Comparison of ENCODE assay signal across 26 cellular contexts in genomic region chr19:12948597-12949362, GRCh38. TPM values are rescaled to one million over a fixed set of nuclear protein-coding genes. Genes with fewer than 3 reads are reported as not detected.
DNase-seq lines count a peak whose midpoint lies in the region; ATAC-seq and TF ChIP-seq lines count a peak whose summit lies in the region.
"Had no signal": no experiment of that assay in that cellular context is flagged by ENCODE, and none has a peak within 500 bp of the region (broad histone marks: within the 10 kb centered on the region; RNA-seq: fewer than 3 reads in every experiment).

No MANE protein-coding gene starts in this region.

- H2AFZ ChIP-seq in fibroblast of lung (ENCODE audit: low read length): no peak overlapping the region
- H2AFZ ChIP-seq: parathyroid adenoma had no signal

- peaks cover 54% of the 10 kb centered on the region for H3K4me1 Mint-ChIP-seq in activated T-cell treated with anti-CD3 and anti-CD28 coated beads, Interleukin-2, amount 50 U/mL, for 72 hours (ENCODE audit: low read depth)
- H3K4me1 Mint-ChIP-seq in stimulated activated effector memory CD8-positive, alpha-beta T cell treated with anti-CD3 and anti-CD28 coated beads, Interleukin-12 subunit alpha, Interleukin-12 subunit beta, amount 100 ng/mL, for 72 hours: peaks cover 57% of the 10 kb centered on the region

- no peak for TF ChIP-seq EP300 in tibial nerve (IDR thresholded peaks at IDR 0.05)

- peaks cover 14% of the 10 kb centered on the region for H3K4me1 ChIP-seq in NT2/D1 (ENCODE audit: insufficient read depth, insufficient read length)
- H3K4me1 ChIP-seq in fibroblast of lung (ENCODE audit: control insufficient read depth, extremely low read depth, insufficient read depth, low read length): peaks cover 20% of the 10 kb centered on the region
- H3K4me1 ChIP-seq in tibial nerve: peaks cover 0 to 51% (median 13%) of the 10 kb centered on the region in 4 donors

- H3K79me2 ChIP-seq in fibroblast of lung (ENCODE audit: control insufficient read depth, insufficient read depth, low read length): peaks cover 36% of the 10 kb centered on the region

- H3K36me3 ChIP-seq in NT2/D1 (ENCODE audit: insufficient read depth, insufficient read length, low read length) (peaks cover 79% of the 10 kb centered on the region), fibroblast of lung (ENCODE audit: control insufficient read depth, insufficient read depth, low read length) (peaks cover 40% of the 10 kb centered on the region), MG63 (peaks cover 90% of the 10 kb centered on the region), tibial nerve (peaks cover 0 to 76% (median 30%) of the 10 kb centered on the region in 3 donors)

- no peaks in the 10 kb centered on the region for H4K20me1 ChIP-seq in fibroblast of lung (ENCODE audit: control insufficient read depth, extremely low read depth, insufficient read depth, low read length)

- no peak for TF ChIP-seq POLR2A in tibial nerve (IDR thresholded peaks at IDR 0.05)

- H3K27ac ChIP-seq in fibroblast of lung (ENCODE audit: insufficient read depth, low read length) (peak overlapping the region; percentile 24), tibial nerve (no peak overlapping the region)
- H3K27ac ChIP-seq: parathyroid adenoma, right lobe of liver had no signal

- no peaks in the 10 kb centered on the region for H3K27me3 ChIP-seq in NT2/D1 (ENCODE audit: insufficient read depth, insufficient read length)
- H3K27me3 ChIP-seq in fibroblast of lung (ENCODE audit: control insufficient read depth, insufficient read depth, low read length): no peaks in the 10 kb centered on the region
- no peaks in the 10 kb centered on the region for H3K27me3 ChIP-seq in MG63
- no peaks in the 10 kb centered on the region for H3K27me3 ChIP-seq in tibial nerve
- H3K27me3 ChIP-seq: BE2C, right lobe of liver had no signal

- no peak overlapping the region for H3K4me2 ChIP-seq in fibroblast of lung (ENCODE audit: extremely low read depth, insufficient read depth, low read length)

- no peaks in the 10 kb centered on the region for H3K9me3 Mint-ChIP-seq in activated T-cell treated with anti-CD3 and anti-CD28 coated beads, Interleukin-2, amount 50 U/mL, for 72 hours
- H3K9me3 Mint-ChIP-seq in stimulated activated effector memory CD8-positive, alpha-beta T cell treated with anti-CD3 and anti-CD28 coated beads, Interleukin-12 subunit alpha, Interleukin-12 subunit beta, amount 100 ng/mL, for 72 hours: no peaks in the 10 kb centered on the region
- H3K9me3 Mint-ChIP-seq: naive thymus-derived CD8-positive, alpha-beta T cell had no signal

- no peaks in the 10 kb centered on the region for H3K27me3 Mint-ChIP-seq in activated T-cell treated with anti-CD3 and anti-CD28 coated beads, Interleukin-2, amount 50 U/mL, for 72 hours (ENCODE audit: low read depth)
- H3K27me3 Mint-ChIP-seq: activated CD8-positive, alpha-beta memory T cell treated with anti-CD3 and anti-CD28 coated beads, Interleukin-2, amount 10 ng/mL, durations not matched to agents 7 days and 5 days had no signal

- DNase-seq in activated T-cell treated with anti-CD3 and anti-CD28 coated beads, Interleukin-2, amount 50 U/mL, for 72 hours: no peak
- DNase-seq in activated T-cell treated with anti-CD3 and anti-CD28 coated beads for 4 hours (no peak), NT2/D1 (ENCODE audit: low read depth, low spot score) (no peak), fibroblast of lung (ENCODE audit: low read depth in 2 of 2) (no peak), MG63 (no peak), NCI-H1048 (lab: John Stamatoyannopoulos, UW) (no peak), tibial nerve (ENCODE audit: low spot score in 2 of 2) (no peak)
- no peak for DNase-seq in stimulated activated effector memory CD8-positive, alpha-beta T cell treated with anti-CD3 and anti-CD28 coated beads, Interleukin-12 subunit alpha, Interleukin-12 subunit beta, amount 100 ng/mL, for 72 hours (ENCODE audit: low spot score in 2 of 2)
- DNase-seq: activated CD4-positive, CD25-positive, alpha-beta regulatory T cell treated with anti-CD3 and anti-CD28 coated beads, Interleukin-2, amount 50 U/mL, for 72 hours; activated CD8-positive, alpha-beta memory T cell treated with anti-CD3 and anti-CD28 coated beads, Interleukin-2, amount 10 ng/mL, durations not matched to agents 7 days and 5 days; activated effector memory CD4-positive, alpha-beta T cell treated with anti-CD3 and anti-CD28 coated beads, Interleukin-2, amount 50 U/mL, for 16 hours; BE2C; caudate nucleus; naive thymus-derived CD8-positive, alpha-beta T cell; NCI-H1092; NCI-H2029; NCI-H345; OCI-M1; SHP77 had no signal

- H3K9ac ChIP-seq in NT2/D1 (ENCODE audit: insufficient read length, low read depth) (peak overlapping the region; percentile 52), fibroblast of lung (ENCODE audit: insufficient read depth, low read length) (no peak overlapping the region)
- H3K9ac ChIP-seq: parathyroid adenoma had no signal

- H3K4me3 ChIP-seq in NT2/D1 (ENCODE audit: insufficient read length, low read depth) (no peak overlapping the region), fibroblast of lung (replicated peaks in 1 of 4; ENCODE audit: control extremely low read depth in 1 of 4, insufficient read depth in 1 of 4, low read depth in 3 of 4, low read length in 4 of 4) (no peak overlapping the region), MG63 (no peak overlapping the region), tibial nerve (no peak overlapping the region)
- H3K4me3 ChIP-seq: right lobe of liver had no signal

- H3K9me3 ChIP-seq in NT2/D1 (ENCODE audit: insufficient read depth, low read length) (no peaks in the 10 kb centered on the region), fibroblast of lung (ENCODE audit: control insufficient read depth, insufficient read depth, low read depth, low read length) (no peaks in the 10 kb centered on the region), MG63 (no peaks in the 10 kb centered on the region), tibial nerve (no peaks in the 10 kb centered on the region)
- H3K9me3 ChIP-seq: BE2C, right lobe of liver had no signal

- TF ChIP-seq CTCF in fibroblast of lung (conservative IDR thresholded peaks at IDR 0.05 in 1 of 2, IDR thresholded peaks at IDR 0.05 in 1 of 2; ENCODE audit: low read depth in 1 of 2, low read length in 2 of 2): no peak
- no peak for TF ChIP-seq CTCF in tibial nerve (IDR thresholded peaks at IDR 0.05)

- H3K4me3 Mint-ChIP-seq in activated T-cell treated with anti-CD3 and anti-CD28 coated beads, Interleukin-2, amount 50 U/mL, for 72 hours: no peak overlapping the region
- no peak overlapping the region for H3K4me3 Mint-ChIP-seq in stimulated activated effector memory CD8-positive, alpha-beta T cell treated with anti-CD3 and anti-CD28 coated beads, Interleukin-12 subunit alpha, Interleukin-12 subunit beta, amount 100 ng/mL, for 72 hours
- H3K4me3 Mint-ChIP-seq: activated CD8-positive, alpha-beta memory T cell treated with anti-CD3 and anti-CD28 coated beads, Interleukin-2, amount 10 ng/mL, durations not matched to agents 7 days and 5 days had no signal

- peak overlapping the region; percentile 38 for H3K27ac Mint-ChIP-seq in activated T-cell treated with anti-CD3 and anti-CD28 coated beads, Interleukin-2, amount 50 U/mL, for 72 hours
- peak overlapping the region; percentile 60 for H3K27ac Mint-ChIP-seq in stimulated activated effector memory CD8-positive, alpha-beta T cell treated with anti-CD3 and anti-CD28 coated beads, Interleukin-12 subunit alpha, Interleukin-12 subunit beta, amount 100 ng/mL, for 72 hours
- H3K27ac Mint-ChIP-seq: activated CD8-positive, alpha-beta memory T cell treated with anti-CD3 and anti-CD28 coated beads, Interleukin-2, amount 10 ng/mL, durations not matched to agents 7 days and 5 days had no signal

- peaks cover 14 to 45% of the 10 kb centered on the region in 2 donors for H3K36me3 Mint-ChIP-seq in activated T-cell treated with anti-CD3 and anti-CD28 coated beads, Interleukin-2, amount 50 U/mL, for 72 hours (ENCODE audit: insufficient read depth in 2 of 2)
- peaks cover 100% of the 10 kb centered on the region for H3K36me3 Mint-ChIP-seq in stimulated activated effector memory CD8-positive, alpha-beta T cell treated with anti-CD3 and anti-CD28 coated beads, Interleukin-12 subunit alpha, Interleukin-12 subunit beta, amount 100 ng/mL, for 72 hours

- 90% methylated on average over 28 to 30 of the region's 30 CpGs for WGBS in tibial nerve, 2 donors

- no peak for ATAC-seq in activated T-cell treated with anti-CD3 and anti-CD28 coated beads, Interleukin-2, amount 50 U/mL, for 72 hours (replicated peaks in 1 of 2)
- ATAC-seq in stimulated activated effector memory CD8-positive, alpha-beta T cell treated with anti-CD3 and anti-CD28 coated beads, Interleukin-12 subunit alpha, Interleukin-12 subunit beta, amount 100 ng/mL, for 72 hours: no peak
- ATAC-seq: activated CD8-positive, alpha-beta memory T cell treated with anti-CD3 and anti-CD28 coated beads, Interleukin-2, amount 10 ng/mL, durations not matched to agents 7 days and 5 days; left lobe of liver; naive thymus-derived CD8-positive, alpha-beta T cell; right lobe of liver had no signal

RNA-seq across cellular contexts. Expression of gene RAD23A, which starts 3.1 kb away (rescaled TPM):
- total RNA-seq in activated T-cell treated with anti-CD3 and anti-CD28 coated beads, Interleukin-2, amount 50 U/mL, for 72 hours: 100 to 1,000 TPM; 159 to 189 TPM
- total RNA-seq in fibroblast of lung (51.1 and 72.2 TPM in 2 replicates), tibial nerve (100 to 1,000 TPM in 3 of 4 donors, 10 to 100 TPM in 1; 89.2 to 111 (median 108) TPM)
- 46.2 and 62.5 TPM in 2 replicates for polyA plus RNA-seq in fibroblast of lung
- polyA plus RNA-seq in fibroblast of lung (2012): 96.7 and 122 TPM in 2 replicates
- polyA minus RNA-seq in fibroblast of lung (ENCODE audit: low replicate concordance): 171 and 199 TPM in 2 replicates
- total RNA-seq in MG63 (2014; rRNA removed; shearing (Covaris generic); ENCODE audit: low replicate concordance): 211 and 354 TPM in 2 replicates

RNA-seq across cellular contexts. Expression of gene GADD45GIP1, which starts 8.2 kb away (rescaled TPM):
- total RNA-seq in activated T-cell treated with anti-CD3 and anti-CD28 coated beads, Interleukin-2, amount 50 U/mL, for 72 hours: 10 to 100 TPM; 15.9 to 16.4 TPM
- 17.7 and 19.7 TPM in 2 replicates for total RNA-seq in fibroblast of lung
- 19.5 and 28.2 TPM in 2 replicates for polyA plus RNA-seq in fibroblast of lung
- polyA plus RNA-seq in fibroblast of lung (2012): 51.3 and 70.6 TPM in 2 replicates
- 2.0 and 6.3 TPM in 2 replicates for polyA minus RNA-seq in fibroblast of lung (ENCODE audit: low replicate concordance)
- 225 and 240 TPM in 2 replicates for total RNA-seq in MG63 (2014; rRNA removed; shearing (Covaris generic); ENCODE audit: low replicate concordance)
- total RNA-seq in tibial nerve: 10 to 100 TPM; 41.4 to 68.8 (median 53.5) TPM

RNA-seq across cellular contexts. Expression of gene CALR, which starts 10.4 kb away (rescaled TPM):
- 100 to 1,000 TPM; 458 to 489 TPM for total RNA-seq in activated T-cell treated with anti-CD3 and anti-CD28 coated beads, Interleukin-2, amount 50 U/mL, for 72 hours
- 839 and 1,447 TPM in 2 replicates for total RNA-seq in fibroblast of lung
- 2,698 and 2,757 TPM in 2 replicates for polyA plus RNA-seq in fibroblast of lung
- 1,925 and 2,136 TPM in 2 replicates for polyA plus RNA-seq in fibroblast of lung (2012)
- 2,089 and 2,615 TPM in 2 replicates for polyA minus RNA-seq in fibroblast of lung (ENCODE audit: low replicate concordance)
- 1,902 and 1,921 TPM in 2 replicates for total RNA-seq in MG63 (2014; rRNA removed; shearing (Covaris generic); ENCODE audit: low replicate concordance)
- total RNA-seq in tibial nerve: 100 to 1,000 TPM; 173 to 398 (median 313) TPM

RNA-seq across cellular contexts. Expression of gene FARSA, which starts 15.3 kb away (rescaled TPM):
- 10 to 100 TPM; 63.4 to 70.4 TPM for total RNA-seq in activated T-cell treated with anti-CD3 and anti-CD28 coated beads, Interleukin-2, amount 50 U/mL, for 72 hours
- total RNA-seq in fibroblast of lung (38.6 and 49.6 TPM in 2 replicates), tibial nerve (10 to 100 TPM; 22.7 to 44.7 (median 32.2) TPM)
- polyA plus RNA-seq in fibroblast of lung: 23.5 and 37.9 TPM in 2 replicates
- polyA plus RNA-seq in fibroblast of lung (2012): 50.8 and 82.0 TPM in 2 replicates
- polyA minus RNA-seq in fibroblast of lung (ENCODE audit: low replicate concordance): 110 and 196 TPM in 2 replicates
- 184 and 410 TPM in 2 replicates for total RNA-seq in MG63 (2014; rRNA removed; shearing (Covaris generic); ENCODE audit: low replicate concordance)

RNA-seq across cellular contexts. Expression of gene DAND5, which starts 20.6 kb away (rescaled TPM):
- under 1 TPM; 0.12 to 0.32 TPM for total RNA-seq in activated T-cell treated with anti-CD3 and anti-CD28 coated beads, Interleukin-2, amount 50 U/mL, for 72 hours
- total RNA-seq in fibroblast of lung: not detected in 2 replicates
- 0.03 TPM in 1 of 2 replicates, not detected in the other for polyA plus RNA-seq in fibroblast of lung
- polyA plus RNA-seq in fibroblast of lung (2012): not detected in 2 replicates
- polyA minus RNA-seq in fibroblast of lung (ENCODE audit: low replicate concordance): not detected in 2 replicates
- total RNA-seq in MG63 (2014; rRNA removed; shearing (Covaris generic); ENCODE audit: low replicate concordance): 0.33 and 1.2 TPM in 2 replicates
- total RNA-seq in tibial nerve: not detected
- total RNA-seq: Daoy; fibroblast of villous mesenchyme; left lobe of liver; mesenteric fat pad; naive thymus-derived CD8-positive, alpha-beta T cell; right lobe of liver; urinary bladder had no signal
- polyA plus RNA-seq: naive thymus-derived CD8-positive, alpha-beta T cell; urinary bladder had no signal
